8 cellular contexts compared by ENCODE assay signal in genomic region chr18:32158108-32158624, GRCh38. TPM values are rescaled to one million over a fixed set of nuclear protein-coding genes. Genes with fewer than 3 reads are reported as not detected.
DNase-seq lines count a peak whose midpoint lies in the region; ATAC-seq, FAIRE-seq and TF ChIP-seq lines count a peak whose summit lies in the region.

No MANE protein-coding gene starts in this region.

- H3K4me3 ChIP-seq in GM12878 = no peak overlapping the region
- peak overlapping the region; percentile 28 to 70 (median 57) for H3K4me3 ChIP-seq in skeletal muscle tissue (ENCODE audit: low read length in 3 of 3)

- peak; percentile 83 for FAIRE-seq in A204.1 (lab: Jason Lieb, UNC)
- FAIRE-seq in GM12878 (lab: Jason Lieb, UNC) = peak; percentile 99

- peak; percentile 88 for ATAC-seq in GM18511 (IDR thresholded peaks at IDR 0.05; ENCODE audit: unreplicated experiment)
- peak; percentile 97 for ATAC-seq in HG03045 (IDR thresholded peaks at IDR 0.05; ENCODE audit: unreplicated experiment)
- peak; percentile 98 for ATAC-seq in GM12878

- H3K4me2 ChIP-seq in GM12878 (ENCODE audit: control insufficient read depth, insufficient read depth) = no peak overlapping the region

- SMC1A ChIA-PET in GM12878 (lab: Charles Lee; ENCODE audit: uncharacterized antibody, unreplicated experiment) = interaction anchor here (0.7 to 1.9 kb wide), 11 partner anchors 22 to 602 kb away, joined by 3 to 13 read pairs (median 3); no protein-coding TSS in a partner anchor

- H3K9me3 ChIP-seq in GM12878 (replicated peaks; ENCODE audit: control insufficient read depth, insufficient read depth, low read length) (peaks cover 3% of the 10 kb centered on the region; the same call in 2 of the 3 replicates), skeletal muscle tissue (ENCODE audit: control insufficient read depth in 3 of 3, low read length in 3 of 3) (no peaks in the 10 kb centered on the region)

- TF ChIP-seq CTCF in GM12878 (IDR thresholded peaks at IDR 0.05 in 2 of 3, conservative IDR thresholded peaks at IDR 0.05 in 1 of 3; ENCODE audit: control insufficient read depth in 2 of 3, extremely low read depth in 1 of 3, insufficient read depth in 1 of 3, low read depth in 3 of 3, low read length in 3 of 3) = peak; percentile 83 to 91 (median 85)

- RAD21 ChIA-PET in GM12878 (lab: Charles Lee; ENCODE audit: unreplicated experiment) = interaction anchor here (0.9 to 2.2 kb wide), 4 partner anchors 23 to 394 kb away, joined by 3 to 19 read pairs (median 4); no protein-coding TSS in a partner anchor

- 10% methylated on average over 22 of the region's 22 CpGs for WGBS in GM12878 (ENCODE audit: insufficient coverage, insufficient replicate concordance, low lambda C conversion rate, missing lambda C conversion rate)

- BruUV-seq in GM12878 (replicated peaks; lab: Mats Ljungman, UMichigan) = no TSS peak

- no peaks in the 10 kb centered on the region for H3K79me2 ChIP-seq in GM12878 (ENCODE audit: control insufficient read depth, insufficient read depth, low read length)

- POLR2A ChIA-PET in GM12878 (lab: Charles Lee) = no interaction called here

- peak; percentile 89 for TF ChIP-seq RAD21 in GM12878 (IDR thresholded peaks at IDR 0.05; ENCODE audit: insufficient read depth, low read depth, low read length)

- TF ChIP-seq POLR2A in GM12878 (IDR thresholded peaks at IDR 0.05; ENCODE audit: low read depth, low read length) = no peak

- DNase-seq in NCI-H2029 (lab: John Stamatoyannopoulos, UW) (peak; percentile 83), T1000 (lab: John Stamatoyannopoulos, UW) (peak; percentile 12), GM12878 (ENCODE audit: low read depth, low spot score) (peak; percentile 20), iPS DF 19.7 (ENCODE audit: low read depth, low spot score) (peak; percentile 89)

- intact Hi-C loops in GM12878 (cut with micrococcal nuclease; ENCODE audit: unreplicated experiment) = loop anchor here (1.0 to 10.0 kb wide), 3 partner anchors 114 to 777 kb away; no protein-coding TSS in a partner anchor

- TF ChIP-seq EP300 in GM12878 (IDR thresholded peaks at IDR 0.05; ENCODE audit: borderline replicate concordance in 1 of 2, control insufficient read depth in 1 of 2, low read depth in 2 of 2, low read length in 2 of 2) = no peak

- H3K27ac ChIP-seq in GM12878 (ENCODE audit: control insufficient read depth, insufficient read depth) (no peak overlapping the region), skeletal muscle tissue (ENCODE audit: low read depth, low read length) (no peak overlapping the region)

- H3K36me3 ChIP-seq in GM12878 (ENCODE audit: control insufficient read depth in 2 of 2, insufficient read depth in 2 of 2, low read length in 1 of 2) (no peaks in the 10 kb centered on the region), skeletal muscle tissue (ENCODE audit: control insufficient read depth in 3 of 3, insufficient read depth in 3 of 3, low read length in 3 of 3) (no peaks in the 10 kb centered on the region)

- in situ Hi-C loops in GM12878 (cut with MboI) = loop anchor here (5.0 kb wide), 1 partner anchor 394 kb away; no protein-coding TSS in a partner anchor

- CTCF ChIA-PET in GM12878 (lab: Yijun Ruan, JAX) = interaction anchor here (0.6 to 1.9 kb wide), 18 partner anchors 9 to 1337 kb away, joined by 3 to 38 read pairs (median 4); partner anchors contain the start of gene GAREM1

- H3K4me1 ChIP-seq in GM12878 (ENCODE audit: control insufficient read depth, insufficient read depth, low read length) = no peaks in the 10 kb centered on the region; the same call in 1 of the 2 replicates
- peaks cover 2 to 7% (median 4%) of the 10 kb centered on the region in 3 donors for H3K4me1 ChIP-seq in skeletal muscle tissue (ENCODE audit: control insufficient read depth in 3 of 3, insufficient read depth in 3 of 3, low read length in 3 of 3)

- peak overlapping the region; percentile 30; the same call in 1 of the 2 replicates for H2AFZ ChIP-seq in GM12878 (ENCODE audit: control insufficient read depth, low read depth, low read length)

- H3K9ac ChIP-seq in GM12878 (ENCODE audit: control insufficient read depth, insufficient read depth, low read length) = no peak overlapping the region
- H3K9ac ChIP-seq in skeletal muscle tissue (ENCODE audit: low read depth in 1 of 3, low read length in 3 of 3) = peak overlapping the region in 1 of 3 donors; percentile 28

- H3K27me3 ChIP-seq in GM12878 (replicated peaks in 1 of 2; ENCODE audit: control insufficient read depth in 2 of 2, insufficient read depth in 2 of 2, low read length in 1 of 2) (no peaks in the 10 kb centered on the region), skeletal muscle tissue (ENCODE audit: control insufficient read depth in 3 of 3, insufficient read depth in 3 of 3, low read length in 3 of 3) (no peaks in the 10 kb centered on the region)

- H4K20me1 ChIP-seq in GM12878 (ENCODE audit: control insufficient read depth, insufficient read depth) = no peaks in the 10 kb centered on the region

TF ChIP-seq in GM12878, 131 proteins besides CTCF, POLR2A, EP300 and RAD21 (continues in another document):
- TF ChIP-seq IRF4 (IDR thresholded peaks at IDR 0.05; ENCODE audit: low read depth, low read length) (0 out of 2 replicates have a peak, but pooled peaks have one; percentile 32), MYB (IDR thresholded peaks at IDR 0.05; ENCODE audit: borderline replicate concordance, low read depth, low read length) (no peak), IRF3 (IDR thresholded peaks at IDR 0.05) (no peak), ZNF24 (IDR thresholded peaks at IDR 0.05) (no peak), KLF5 (IDR thresholded peaks at IDR 0.05; ENCODE audit: partially characterized antibody) (no peak), SKIL (IDR thresholded peaks at IDR 0.05; ENCODE audit: low read depth, poor library complexity, severe bottlenecking) (no peak), YY1 (IDR thresholded peaks at IDR 0.05; ENCODE audit: low read depth, low read length) (peak; percentile 62; the same call in 1 of the 2 replicates), SMARCA5 (IDR thresholded peaks at IDR 0.05) (peak; percentile 28; the same call in 1 of the 2 replicates), SRF (IDR thresholded peaks at IDR 0.05; ENCODE audit: low read depth in 2 of 2, low read length in 2 of 2) (no peak), CREB1 (IDR thresholded peaks at IDR 0.05; ENCODE audit: low read depth) (no peak), SMC3 (IDR thresholded peaks at IDR 0.05; ENCODE audit: borderline replicate concordance, low read length) (peak; percentile 71), MEF2A (IDR thresholded peaks at IDR 0.05; ENCODE audit: insufficient read depth, low read depth, low read length) (no peak)
- TF ChIP-seq, protein P1, sequence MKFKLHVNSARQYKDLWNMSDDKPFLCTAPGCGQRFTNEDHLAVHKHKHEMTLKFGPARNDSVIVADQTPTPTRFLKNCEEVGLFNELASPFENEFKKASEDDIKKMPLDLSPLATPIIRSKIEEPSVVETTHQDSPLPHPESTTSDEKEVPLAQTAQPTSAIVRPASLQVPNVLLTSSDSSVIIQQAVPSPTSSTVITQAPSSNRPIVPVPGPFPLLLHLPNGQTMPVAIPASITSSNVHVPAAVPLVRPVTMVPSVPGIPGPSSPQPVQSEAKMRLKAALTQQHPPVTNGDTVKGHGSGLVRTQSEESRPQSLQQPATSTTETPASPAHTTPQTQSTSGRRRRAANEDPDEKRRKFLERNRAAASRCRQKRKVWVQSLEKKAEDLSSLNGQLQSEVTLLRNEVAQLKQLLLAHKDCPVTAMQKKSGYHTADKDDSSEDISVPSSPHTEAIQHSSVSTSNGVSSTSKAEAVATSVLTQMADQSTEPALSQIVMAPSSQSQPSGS (IDR thresholded peaks at IDR 0.05; ENCODE audit: low read length) = no peak

RNA-seq across cellular contexts. Expression of gene MEP1B, which starts 31.7 kb away (rescaled TPM):
- 0.66 TPM in 1 of 2 replicates, not detected in the other for total RNA-seq in GM12878 (2013; cell fraction: nucleolus; rRNA removed)
- total RNA-seq in GM12878 (2014; rRNA removed) (not detected in 2 replicates), GM12878 (2014; rRNA removed; fragmentation: Illumina TruSeq; extraction: Trizol) (not detected in 2 replicates), GM12878 (2021) (not detected in 2 replicates), skeletal muscle tissue (not detected)
- polyA plus RNA-seq in GM12878 (2011; ENCODE audit: low read depth) = not detected
- polyA plus RNA-seq in GM12878 (2011; rRNA removed) (0.04 and 0.06 TPM in 2 replicates), GM12878 (2014; fragmentation: Illumina TruSeq; extraction: Trizol) (not detected in 2 replicates), GM12878 (2014; fragmentation: Nextera tagmentation; extraction: Ambion mirVana) (not detected), GM12878 (2014; rRNA removed) (0.05 TPM in 1 of 2 replicates, not detected in the other), GM12878 (2016; fragmentation: Nextera tagmentation; extraction: Ambion mirVana) (not detected)
- polyA plus RNA-seq in GM12878 (2011; cell fraction: cytosol; rRNA removed) = 0.03 and 0.06 TPM in 2 replicates
- polyA plus RNA-seq in GM12878 (2011; cell fraction: nucleus; rRNA removed) = 0.04 and 0.09 TPM in 2 replicates
- 0.11 TPM in 1 of 2 replicates, not detected in the other for polyA plus RNA-seq in GM12878 (2012)
- not detected in 2 replicates for polyA minus RNA-seq in GM12878 (2011; rRNA and poly(A)+ RNA removed)
- not detected in 2 replicates for polyA minus RNA-seq in GM12878 (2011; cell fraction: cytosol; rRNA and poly(A)+ RNA removed)
- not detected in 2 replicates for polyA minus RNA-seq in GM12878 (2011; cell fraction: nucleus; rRNA and poly(A)+ RNA removed)

Comparison
In these comparisons a context has a peak if more than half of its experiments do, and no peak if none do; other contexts are left out.
1. DNase-seq: peak in every context shown above with its lines; median percentile 89 in iPS DF 19.7; 83 in NCI-H2029; 20 in GM12878; 12 in T1000.